In the genomic region with DNA sequence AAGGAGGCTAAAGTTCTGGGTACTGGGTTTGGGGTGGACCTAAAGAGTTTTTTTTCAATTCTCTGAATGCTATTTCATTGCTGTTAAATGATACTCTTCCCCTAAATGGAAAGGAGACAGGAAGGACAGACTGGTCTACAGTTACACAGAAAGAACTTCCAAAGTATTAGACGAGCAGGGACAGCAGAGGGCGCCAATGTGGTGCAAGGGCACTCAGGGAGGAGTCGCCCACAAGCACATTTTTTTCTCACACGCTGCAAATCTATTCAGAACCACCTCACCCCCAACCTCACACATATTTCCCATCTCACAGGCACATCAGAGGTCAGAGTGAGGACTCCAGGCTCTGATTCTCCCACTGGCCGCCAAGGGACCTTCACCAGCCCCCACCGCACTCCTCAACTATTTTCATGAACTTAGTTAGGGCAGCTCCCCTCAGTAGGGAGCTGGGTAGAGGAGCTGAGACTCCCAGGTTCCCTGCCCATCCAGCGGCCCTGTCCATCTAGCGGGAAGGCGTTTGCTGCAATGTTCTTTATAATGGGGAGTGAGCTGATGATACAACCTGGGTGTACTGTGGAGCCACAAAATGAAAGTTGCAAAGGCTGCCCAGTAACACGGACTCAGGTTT, we compare ENCODE assay signal across 1 cellular context.
TF ChIP-seq lines count a peak whose summit lies in the region.

No MANE protein-coding gene starts in this region.

TF ChIP-seq in GM12878, 131 proteins besides CTCF, POLR2A, EP300 and RAD21 (continued from another document):
- TF ChIP-seq, protein P1, sequence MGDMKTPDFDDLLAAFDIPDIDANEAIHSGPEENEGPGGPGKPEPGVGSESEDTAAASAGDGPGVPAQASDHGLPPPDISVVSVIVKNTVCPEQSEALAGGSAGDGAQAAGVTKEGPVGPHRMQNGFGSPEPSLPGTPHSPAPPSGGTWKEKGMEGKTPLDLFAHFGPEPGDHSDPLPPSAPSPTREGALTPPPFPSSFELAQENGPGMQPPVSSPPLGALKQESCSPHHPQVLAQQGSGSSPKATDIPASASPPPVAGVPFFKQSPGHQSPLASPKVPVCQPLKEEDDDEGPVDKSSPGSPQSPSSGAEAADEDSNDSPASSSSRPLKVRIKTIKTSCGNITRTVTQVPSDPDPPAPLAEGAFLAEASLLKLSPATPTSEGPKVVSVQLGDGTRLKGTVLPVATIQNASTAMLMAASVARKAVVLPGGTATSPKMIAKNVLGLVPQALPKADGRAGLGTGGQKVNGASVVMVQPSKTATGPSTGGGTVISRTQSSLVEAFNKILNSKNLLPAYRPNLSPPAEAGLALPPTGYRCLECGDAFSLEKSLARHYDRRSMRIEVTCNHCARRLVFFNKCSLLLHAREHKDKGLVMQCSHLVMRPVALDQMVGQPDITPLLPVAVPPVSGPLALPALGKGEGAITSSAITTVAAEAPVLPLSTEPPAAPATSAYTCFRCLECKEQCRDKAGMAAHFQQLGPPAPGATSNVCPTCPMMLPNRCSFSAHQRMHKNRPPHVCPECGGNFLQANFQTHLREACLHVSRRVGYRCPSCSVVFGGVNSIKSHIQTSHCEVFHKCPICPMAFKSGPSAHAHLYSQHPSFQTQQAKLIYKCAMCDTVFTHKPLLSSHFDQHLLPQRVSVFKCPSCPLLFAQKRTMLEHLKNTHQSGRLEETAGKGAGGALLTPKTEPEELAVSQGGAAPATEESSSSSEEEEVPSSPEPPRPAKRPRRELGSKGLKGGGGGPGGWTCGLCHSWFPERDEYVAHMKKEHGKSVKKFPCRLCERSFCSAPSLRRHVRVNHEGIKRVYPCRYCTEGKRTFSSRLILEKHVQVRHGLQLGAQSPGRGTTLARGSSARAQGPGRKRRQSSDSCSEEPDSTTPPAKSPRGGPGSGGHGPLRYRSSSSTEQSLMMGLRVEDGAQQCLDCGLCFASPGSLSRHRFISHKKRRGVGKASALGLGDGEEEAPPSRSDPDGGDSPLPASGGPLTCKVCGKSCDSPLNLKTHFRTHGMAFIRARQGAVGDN (IDR thresholded peaks at IDR 0.05): no peak
- no peak for TF ChIP-seq JUNB (IDR thresholded peaks at IDR 0.05)
